11 cellular contexts compared by ENCODE assay signal in genomic region chr4:113476800-113477199, GRCh38.
DNase-seq lines count a peak whose midpoint lies in the region; ATAC-seq and TF ChIP-seq lines count a peak whose summit lies in the region.
"Had no signal": no experiment of that assay in that cellular context is flagged by ENCODE, and none has a peak within 500 bp of the region (broad histone marks: within the 10 kb centered on the region; RNA-seq: fewer than 3 reads in every experiment).

No MANE protein-coding gene starts in this region.

- TF ChIP-seq CTCF in fibroblast of the aortic adventitia (IDR thresholded peaks at IDR 0.05; ENCODE audit: insufficient read depth, low read length), result no peak
- TF ChIP-seq CTCF in Peyer's patch (IDR thresholded peaks at IDR 0.05), result no peak

- H3K4me3 ChIP-seq in fibroblast of the aortic adventitia (ENCODE audit: low read depth, low read length) (no peak overlapping the region), Peyer's patch (no peak overlapping the region)

- TF ChIP-seq POLR2A in Peyer's patch (IDR thresholded peaks at IDR 0.05), result no peak

- DNase-seq in activated effector memory CD4-positive, alpha-beta T cell treated with anti-CD3 and anti-CD28 coated beads, Interleukin-2, amount 50 U/mL, for 16 hours, result peak; percentile 71
- DNase-seq in activated effector memory CD4-positive, alpha-beta T cell treated with Interleukin-2 at 50 U/mL for 16 hours, result no peak
- peak; percentile 41 to 42 for DNase-seq in activated CD4-positive, alpha-beta T cell treated with anti-CD3 and anti-CD28 coated beads, Interleukin-2, amount 50 U/mL, for 48 hours
- DNase-seq in fibroblast of the aortic adventitia (ENCODE audit: low read depth) (peak; percentile 45), Peyer's patch (no peak)
- DNase-seq in stimulated activated naive CD8-positive, alpha-beta T cell treated with anti-CD3 and anti-CD28 coated beads, Interleukin-15, Interleukin-2, amounts not matched to agents 100 U/mL and 50 U/mL, for 24 hours, result peak; percentile 36
- DNase-seq: AML-193; NCI-H1092; NK-92 treated with Interleukin-12 subunit alpha and Interleukin-12 subunit beta, amount 100 ng/mL, for 24 hours had no signal

- H3K9me3 ChIP-seq in Peyer's patch, result peaks cover 0 to 7% (median 0%) of the 10 kb centered on the region in 4 donors

- no peaks in the 10 kb centered on the region for H3K4me1 ChIP-seq in Peyer's patch

- peaks cover 0 to 18% (median 0%) of the 10 kb centered on the region in 3 donors for H3K36me3 ChIP-seq in Peyer's patch

- no peak overlapping the region for H3K27ac ChIP-seq in Peyer's patch

- ATAC-seq in stimulated activated naive CD8-positive, alpha-beta T cell treated with anti-CD3 and anti-CD28 coated beads, Interleukin-15, Interleukin-2, amounts not matched to agents 100 U/mL and 50 U/mL, for 24 hours, result peak; percentile 75
- no peak for ATAC-seq in GM18873 (IDR thresholded peaks at IDR 0.05; ENCODE audit: low FRiP score, unreplicated experiment)
- ATAC-seq in GM19328 (IDR thresholded peaks at IDR 0.05; ENCODE audit: unreplicated experiment), result no peak

- H3K27me3 ChIP-seq in Peyer's patch, result no peaks in the 10 kb centered on the region

Comparison
In these comparisons a context has a peak if more than half of its experiments do, and no peak if none do; other contexts are left out.
1. DNase-seq: peak in activated effector memory CD4-positive, alpha-beta T cell treated with anti-CD3 and anti-CD28 coated beads, Interleukin-2, amount 50 U/mL, for 16 hours (single experiment), activated CD4-positive, alpha-beta T cell treated with anti-CD3 and anti-CD28 coated beads, Interleukin-2, amount 50 U/mL, for 48 hours (2 of 2), fibroblast of the aortic adventitia (single experiment) and stimulated activated naive CD8-positive, alpha-beta T cell treated with anti-CD3 and anti-CD28 coated beads, Interleukin-15, Interleukin-2, amounts not matched to agents 100 U/mL and 50 U/mL, for 24 hours (single experiment); none in activated effector memory CD4-positive, alpha-beta T cell treated with Interleukin-2 at 50 U/mL for 16 hours (single experiment) and Peyer's patch (0 of 3).